18 cellular contexts compared by ENCODE assay signal in genomic region chr15:44264148-44264547, GRCh38. TPM values are rescaled to one million over a fixed set of nuclear protein-coding genes. Genes with fewer than 3 reads are reported as not detected.
DNase-seq lines count a peak whose midpoint lies in the region; ATAC-seq, FAIRE-seq and TF ChIP-seq lines count a peak whose summit lies in the region.
"Had no signal": no experiment of that assay in that cellular context is flagged by ENCODE, and none has a peak within 500 bp of the region (broad histone marks: within the 10 kb centered on the region; RNA-seq: fewer than 3 reads in every experiment).

No MANE protein-coding gene starts in this region.

- ATAC-seq in stimulated activated effector memory CD8-positive, alpha-beta T cell treated with anti-CD3 and anti-CD28 coated beads, Interleukin-12 subunit alpha, Interleukin-12 subunit beta, amount 100 ng/mL, for 72 hours, result no peak
- no peak for ATAC-seq in HG03442 (IDR thresholded peaks at IDR 0.05; ENCODE audit: unreplicated experiment)
- ATAC-seq: A549, HCT116 had no signal

- no peaks in the 10 kb centered on the region for H3K4me1 Mint-ChIP-seq in stimulated activated effector memory CD8-positive, alpha-beta T cell treated with anti-CD3 and anti-CD28 coated beads, Interleukin-12 subunit alpha, Interleukin-12 subunit beta, amount 100 ng/mL, for 72 hours
- H3K4me1 Mint-ChIP-seq: CD4-positive, alpha-beta memory T cell had no signal

- 9 to 45% (median 23%) methylated on average over 6 of the region's 6 CpGs for WGBS in small intestine, 3 donors
- WGBS in testis, 2 donors, result 34 to 39% methylated on average over 4 to 6 of the region's 6 CpGs

- DNase-seq in G401 (ENCODE audit: low spot score) (peak; percentile 72), PC-9 (peak in 1 of 2 experiments; percentile 48), keratinocyte (ENCODE audit: low read depth, low spot score) (no peak), small intestine (peak; percentile 41), NCI-H2196 treated with DMSO at 0.1 percent for 48 hours (lab: John Stamatoyannopoulos, UW; ENCODE audit: unreplicated experiment) (no peak), testis (no peak)
- no peak for DNase-seq in stimulated activated effector memory CD8-positive, alpha-beta T cell treated with anti-CD3 and anti-CD28 coated beads, Interleukin-12 subunit alpha, Interleukin-12 subunit beta, amount 100 ng/mL, for 72 hours (ENCODE audit: low spot score in 2 of 2)
- DNase-seq: BE2C; CD4-positive, alpha-beta memory T cell; DMS53; GM23248; IMR-90 had no signal

- no peaks in the 10 kb centered on the region for H4K20me1 ChIP-seq in PC-9 (ENCODE audit: insufficient read depth)
- H4K20me1 ChIP-seq in keratinocyte (ENCODE audit: control insufficient read depth, extremely low read depth, insufficient read depth, low read length), result no peaks in the 10 kb centered on the region

- CTCF ChIA-PET in PC-9 (lab: Charles Lee), result no interaction called here

- H3K9me3 ChIP-seq in PC-9 (ENCODE audit: insufficient read depth, low read depth) (no peaks in the 10 kb centered on the region), keratinocyte (ENCODE audit: control insufficient read depth, low read depth, low read length) (no peaks in the 10 kb centered on the region), small intestine (ENCODE audit: control insufficient read depth, low read depth) (no peaks in the 10 kb centered on the region), testis (no peaks in the 10 kb centered on the region)
- H3K9me3 ChIP-seq: A549, BE2C had no signal

- H3K36me3 ChIP-seq in PC-9 (ENCODE audit: low read depth), result no peaks in the 10 kb centered on the region
- H3K36me3 ChIP-seq in keratinocyte (ENCODE audit: control insufficient read depth in 2 of 2, extremely low read depth in 1 of 2, insufficient read depth in 2 of 2, low read length in 2 of 2), result no peaks in the 10 kb centered on the region
- H3K36me3 ChIP-seq in small intestine (ENCODE audit: control insufficient read depth in 2 of 2, insufficient read depth in 2 of 2, low read length in 2 of 2), result no peaks in the 10 kb centered on the region
- H3K36me3 ChIP-seq in testis (ENCODE audit: low read depth, missing control alignments), result no peaks in the 10 kb centered on the region
- H3K36me3 ChIP-seq: BE2C had no signal

- H3K9ac ChIP-seq in keratinocyte (ENCODE audit: control insufficient read depth, extremely low read depth, insufficient read depth, low read length), result no peak overlapping the region
- H3K9ac ChIP-seq: GM23248 had no signal

- TF ChIP-seq CTCF in PC-9 (conservative IDR thresholded peaks at IDR 0.05) (no peak), keratinocyte (optimal IDR thresholded peaks at IDR 0.05 in 1 of 3, IDR thresholded peaks at IDR 0.05 in 1 of 3, conservative IDR thresholded peaks at IDR 0.05 in 1 of 3; ENCODE audit: extremely low read depth in 1 of 3, insufficient read depth in 2 of 3, low read length in 3 of 3) (no peak), testis (IDR thresholded peaks at IDR 0.05) (no peak)

- no peaks in the 10 kb centered on the region for H3K9me2 ChIP-seq in PC-9 (ENCODE audit: insufficient read depth)

- H3K4me3 ChIP-seq in PC-9 (no peak overlapping the region), keratinocyte (ENCODE audit: control insufficient read depth in 2 of 3, extremely low read depth in 1 of 3, insufficient read depth in 2 of 3, low read depth in 1 of 3, low read length in 3 of 3) (no peak overlapping the region), small intestine (ENCODE audit: low read depth in 1 of 2, low read length in 2 of 2) (no peak overlapping the region), testis (no peak overlapping the region)
- H3K4me3 ChIP-seq: A549, GM23248 had no signal

- no peak overlapping the region for H3K4me3 Mint-ChIP-seq in stimulated activated effector memory CD8-positive, alpha-beta T cell treated with anti-CD3 and anti-CD28 coated beads, Interleukin-12 subunit alpha, Interleukin-12 subunit beta, amount 100 ng/mL, for 72 hours
- H3K4me3 Mint-ChIP-seq: CD4-positive, alpha-beta memory T cell had no signal

- H3K4me1 ChIP-seq in PC-9 (replicated peaks; ENCODE audit: insufficient read depth), result no peaks in the 10 kb centered on the region
- no peaks in the 10 kb centered on the region for H3K4me1 ChIP-seq in keratinocyte (ENCODE audit: control insufficient read depth, extremely low read depth, insufficient read depth, low read length)
- H3K4me1 ChIP-seq in small intestine (ENCODE audit: control insufficient read depth in 2 of 2, insufficient read depth in 1 of 2, low read depth in 1 of 2, low read length in 1 of 2), result no peaks in the 10 kb centered on the region
- H3K4me1 ChIP-seq in testis, result no peaks in the 10 kb centered on the region
- H3K4me1 ChIP-seq: A549 had no signal

- H3K79me2 ChIP-seq in PC-9 (ENCODE audit: low read depth) (no peaks in the 10 kb centered on the region), keratinocyte (ENCODE audit: control insufficient read depth, insufficient read depth, low read length) (no peaks in the 10 kb centered on the region)

- peak overlapping the region; percentile 22; the same call in 1 of the 2 replicates for H2AFZ ChIP-seq in PC-9
- H2AFZ ChIP-seq in keratinocyte (ENCODE audit: control insufficient read depth, low read length), result no peak overlapping the region
- H2AFZ ChIP-seq: GM23248 had no signal

- FAIRE-seq in keratinocyte (lab: Jason Lieb, UNC) (peak; percentile 55), small intestine (lab: Jason Lieb, UNC) (no peak)
- FAIRE-seq: A549, D721Med, H54 had no signal

- H3K4me2 ChIP-seq in PC-9 (no peak overlapping the region), keratinocyte (ENCODE audit: control insufficient read depth, extremely low read depth, insufficient read depth, low read depth, low read length) (no peak overlapping the region)
- H3K4me2 ChIP-seq: A549 had no signal

- no peaks in the 10 kb centered on the region for H3K36me3 Mint-ChIP-seq in stimulated activated effector memory CD8-positive, alpha-beta T cell treated with anti-CD3 and anti-CD28 coated beads, Interleukin-12 subunit alpha, Interleukin-12 subunit beta, amount 100 ng/mL, for 72 hours
- H3K36me3 Mint-ChIP-seq: CD4-positive, alpha-beta memory T cell had no signal

- POLR2A ChIA-PET in PC-9 (lab: Charles Lee; ENCODE audit: unreplicated experiment), result no interaction called here

- H3K9me3 Mint-ChIP-seq in stimulated activated effector memory CD8-positive, alpha-beta T cell treated with anti-CD3 and anti-CD28 coated beads, Interleukin-12 subunit alpha, Interleukin-12 subunit beta, amount 100 ng/mL, for 72 hours, result no peaks in the 10 kb centered on the region
- H3K9me3 Mint-ChIP-seq: CD4-positive, alpha-beta memory T cell had no signal

- intact Hi-C loops in PC-9 (cut with micrococcal nuclease; ENCODE audit: unreplicated experiment) (no loop called here), testis (cut with DNase I; ENCODE audit: low total_unique reads) (no loop called here)

- H3K27ac ChIP-seq in PC-9, result no peak overlapping the region
- no peak overlapping the region for H3K27ac ChIP-seq in keratinocyte (ENCODE audit: control insufficient read depth, insufficient read depth, low read length)
- no peak overlapping the region for H3K27ac ChIP-seq in small intestine (ENCODE audit: low read depth in 1 of 2, low read length in 1 of 2)
- peak overlapping the region in 1 of 2 donors; percentile 48 for H3K27ac ChIP-seq in testis
- H3K27ac ChIP-seq: A549, C4-2B, GM23248 had no signal

- no peaks in the 10 kb centered on the region for H3F3A ChIP-seq in PC-9 (ENCODE audit: insufficient read depth, low read depth)

- TF ChIP-seq POLR2A in testis (IDR thresholded peaks at IDR 0.05), result no peak

- no peaks in the 10 kb centered on the region for H3K27me3 ChIP-seq in PC-9 (ENCODE audit: insufficient read depth, low read depth)
- H3K27me3 ChIP-seq in keratinocyte (ENCODE audit: control insufficient read depth, extremely low read depth, insufficient read depth, low read length), result peaks cover 5% of the 10 kb centered on the region
- H3K27me3 ChIP-seq in small intestine (ENCODE audit: control insufficient read depth in 2 of 2, insufficient read depth in 2 of 2, low read length in 2 of 2), result no peaks in the 10 kb centered on the region
- no peaks in the 10 kb centered on the region for H3K27me3 ChIP-seq in testis
- H3K27me3 ChIP-seq: BE2C had no signal

- H3K27ac Mint-ChIP-seq in stimulated activated effector memory CD8-positive, alpha-beta T cell treated with anti-CD3 and anti-CD28 coated beads, Interleukin-12 subunit alpha, Interleukin-12 subunit beta, amount 100 ng/mL, for 72 hours, result no peak overlapping the region
- H3K27ac Mint-ChIP-seq: CD4-positive, alpha-beta memory T cell had no signal

- dilution Hi-C loops in keratinocyte (cut with MboI; ENCODE audit: extremely low pct_ligation_motif_present, low sequenced_read_pairs), result no loop called here

- H3K9me1 ChIP-seq in keratinocyte (ENCODE audit: control insufficient read depth, extremely low read depth, insufficient read depth, low read length), result no peaks in the 10 kb centered on the region

- BruUV-seq in PC-9 (replicated peaks; lab: Mats Ljungman, UMichigan), result no TSS peak

- in situ Hi-C loops in G401 (cut with HindIII; ENCODE audit: low sequenced_read_pairs), result no loop called here

RNA-seq across cellular contexts. Expression of gene GOLM2, which starts 24.4 kb away (rescaled TPM):
- 41.5 and 59.2 TPM in 2 replicates for total RNA-seq in G401 (2014; rRNA removed; shearing (Covaris generic))
- total RNA-seq in PC-9 (2021) (89.6 and 120 TPM in 2 replicates), testis (100 to 1,000 TPM; 121 to 126 TPM)
- polyA plus RNA-seq in keratinocyte (10.6 to 19.4 TPM (median 14.0 TPM) in 3 replicates), small intestine (10 to 100 TPM; 11.6 to 33.8 (median 12.4) TPM), testis (ENCODE audit: insufficient read depth, low read depth, low replicate concordance) (60.6 TPM)
- polyA plus RNA-seq in keratinocyte (2011; ENCODE audit: low read depth), result 75.9 TPM
- 10.9 and 18.7 TPM in 2 replicates for polyA plus RNA-seq in keratinocyte (2011; cell fraction: cytosol; rRNA removed)
- polyA plus RNA-seq in keratinocyte (2011; cell fraction: nucleus; rRNA removed), result 15.8 and 16.5 TPM in 2 replicates
- 10.5 and 17.5 TPM in 2 replicates for polyA plus RNA-seq in keratinocyte (2012; ENCODE audit: low replicate concordance)
- polyA minus RNA-seq in keratinocyte, result 6.7 to 15.4 TPM (median 7.0 TPM) in 3 replicates
- 24.6 TPM for polyA minus RNA-seq in keratinocyte (2011; cell fraction: cytosol; rRNA and poly(A)+ RNA removed)
- polyA minus RNA-seq in keratinocyte (2011; cell fraction: nucleus; rRNA and poly(A)+ RNA removed), result 8.7 and 16.7 TPM in 2 replicates

Comparison
In these comparisons a context has a peak if more than half of its experiments do, and no peak if none do; other contexts are left out.
1. DNase-seq: peak in G401 (single experiment) and small intestine (single experiment); none in keratinocyte (single experiment), NCI-H2196 treated with DMSO at 0.1 percent for 48 hours (single experiment), stimulated activated effector memory CD8-positive, alpha-beta T cell treated with anti-CD3 and anti-CD28 coated beads, Interleukin-12 subunit alpha, Interleukin-12 subunit beta, amount 100 ng/mL, for 72 hours (0 of 2) and testis (single experiment).